35 cellular contexts compared by ENCODE assay signal in the genomic region with DNA sequence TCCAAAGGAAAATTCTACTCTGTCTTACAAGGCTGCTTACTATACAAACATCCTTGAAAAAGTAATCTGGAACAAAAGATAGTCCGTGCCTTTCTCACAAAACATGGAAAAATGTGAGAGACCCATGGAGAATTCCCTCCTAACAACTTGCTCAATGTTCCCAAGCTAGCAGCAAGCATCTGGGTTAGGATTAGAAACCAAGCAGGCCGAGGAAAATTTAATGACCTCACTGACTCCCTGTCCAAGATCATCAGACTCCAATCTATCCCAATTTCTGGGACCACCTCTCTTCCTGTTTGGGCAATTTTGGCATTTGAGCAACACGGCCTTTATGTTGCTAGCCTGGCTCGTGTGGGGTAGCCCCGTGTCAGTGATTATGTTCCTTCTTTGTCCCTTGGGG. TPM values are rescaled to one million over a fixed set of nuclear protein-coding genes. Genes with fewer than 3 reads are reported as not detected.
"Had no signal": no experiment of that assay in that cellular context is flagged by ENCODE, and none has a peak within 500 bp of the region (broad histone marks: within the 10 kb centered on the region; RNA-seq: fewer than 3 reads in every experiment).

No MANE protein-coding gene starts in this region.

- H3K36me3 ChIP-seq: brain microvascular endothelial cell, Peyer's patch had no signal

- H3K9me3 ChIP-seq: Peyer's patch had no signal

- H3K27me3 ChIP-seq: brain microvascular endothelial cell, Peyer's patch had no signal

- H3K4me1 ChIP-seq: Peyer's patch had no signal

- DNase-seq: activated B cell treated with CpG ODN at 0.5 μM for 24 hours; activated CD4-positive, alpha-beta T cell treated with anti-CD3 and anti-CD28 coated beads for 4 hours; activated CD4-positive, CD25-positive, alpha-beta regulatory T cell treated with anti-CD3 and anti-CD28 coated beads, Interleukin-2, amount 50 U/mL, for 72 hours; activated CD8-positive, alpha-beta T cell treated with anti-CD3 and anti-CD28 coated beads for 36 hours; activated effector memory CD4-positive, alpha-beta T cell treated with anti-CD3 and anti-CD28 coated beads, Interleukin-2, amount 50 U/mL, for 16 hours; activated naive CD4-positive, alpha-beta T cell; activated naive CD4-positive, alpha-beta T cell treated with anti-CD3 and anti-CD28 coated beads, Interleukin-2, amount 50 U/mL, for 16 hours; activated naive CD8-positive, alpha-beta T cell treated with anti-CD3 and anti-CD28 coated beads for 36 hours; activated T-cell treated with anti-CD3 and anti-CD28 coated beads, Interleukin-2, amount 50 U/mL, for 1 hour; activated T-cell treated with anti-CD3 and anti-CD28 coated beads, Interleukin-2, amount 50 U/mL, for 72 hours; amniotic stem cell; aorta; brain microvascular endothelial cell; MM.1S; MV-4-11; NCI-H1092; NCI-H1436 treated with DMSO at 0.1 percent for 48 hours; NCI-H1694 treated with DMSO at 0.1 percent for 48 hours; NCI-H2029; NCI-H345; NCI-H526; NCI-H748 treated with DMSO at 0.1 percent for 48 hours; NK-92 treated with Interleukin-12 subunit alpha and Interleukin-12 subunit beta, amount 100 ng/mL, for 24 hours; PC-3; Peyer's patch; RPMI8226; SW 1271; T-helper 1 cell; T-helper 2 cell; T-helper 9 cell had no signal

- H3K27ac ChIP-seq: brain microvascular endothelial cell, KMS-11, Peyer's patch, VCaP had no signal

- ATAC-seq: activated CD8-positive, alpha-beta T cell treated with anti-CD3 and anti-CD28 coated beads for 36 hours; activated T-cell treated with anti-CD3 and anti-CD28 coated beads, Interleukin-2, amount 50 U/mL, for 72 hours; activated T-helper 17 cell treated with anti-CD3 and anti-CD28 coated beads, Interleukin-2, amount 50 U/mL, for 72 hours; PC-3 had no signal

- H3K4me3 ChIP-seq: Peyer's patch had no signal

RNA-seq across cellular contexts. Expression of a gene that starts 18.1 kb away (rescaled TPM):
- total RNA-seq: activated B cell treated with CpG ODN at 0.5 μM for 24 hours; activated CD8-positive, alpha-beta memory T cell treated with anti-CD3 and anti-CD28 coated beads for 36 hours; activated CD8-positive, alpha-beta T cell treated with anti-CD3 and anti-CD28 coated beads for 36 hours; activated naive CD8-positive, alpha-beta T cell treated with anti-CD3 and anti-CD28 coated beads for 36 hours; activated T-cell treated with anti-CD3 and anti-CD28 coated beads, Interleukin-2, amount 50 U/mL, for 72 hours; activated T-helper 17 cell treated with anti-CD3 and anti-CD28 coated beads, Interleukin-2, amount 50 U/mL, for 72 hours; aorta; NCI-H460 had no signal
- polyA plus RNA-seq: aorta had no signal
